10 cellular contexts compared by ENCODE assay signal in genomic region chr7:49774459-49775064, GRCh38. TPM values are rescaled to one million over a fixed set of nuclear protein-coding genes. Genes with fewer than 3 reads are reported as not detected.
A peak's percentile ranks its signal among the peaks of the same experiment; 100 is the strongest.
DNase-seq lines count a peak whose midpoint lies in the region; ATAC-seq and TF ChIP-seq lines count a peak whose summit lies in the region.
"Had no signal": no experiment of that assay in that cellular context is flagged by ENCODE, and none has a peak within 500 bp of the region (broad histone marks: within the 10 kb centered on the region; RNA-seq: fewer than 3 reads in every experiment).

No MANE protein-coding gene starts in this region.

- H3K4me3 ChIP-seq in MG63 (peak overlapping the region; percentile 24; the same call in 1 of the 2 replicates), dorsolateral prefrontal cortex (peak overlapping the region; percentile 38 to 75 (median 59)), lower lobe of right lung (peak overlapping the region; percentile 50), stomach smooth muscle (ENCODE audit: low read length in 2 of 2) (peak overlapping the region; percentile 45 to 72)

- H3K36me3 ChIP-seq in MG63: no peaks in the 10 kb centered on the region
- H3K36me3 ChIP-seq in lower lobe of right lung: no peaks in the 10 kb centered on the region
- no peaks in the 10 kb centered on the region for H3K36me3 ChIP-seq in stomach smooth muscle (ENCODE audit: control insufficient read depth in 2 of 2, insufficient read depth in 2 of 2, low read length in 2 of 2)

- peak overlapping the region in 1 of 2 donors; percentile 21 for H3K9ac ChIP-seq in stomach smooth muscle (ENCODE audit: low read length in 2 of 2)

- intact Hi-C loops in dorsolateral prefrontal cortex (cut with DNase I) (no loop called here), lower lobe of right lung (cut with DNase I) (no loop called here)

- peak overlapping the region in 42 of 59 donors; percentile 4 to 84 (median 62) for H3K27ac ChIP-seq in dorsolateral prefrontal cortex
- no peak overlapping the region for H3K27ac ChIP-seq in lower lobe of right lung
- H3K27ac ChIP-seq in stomach smooth muscle (ENCODE audit: low read length): no peak overlapping the region
- H3K27ac ChIP-seq: body of pancreas had no signal

- H3K9me3 ChIP-seq in MG63 (no peaks in the 10 kb centered on the region), lower lobe of right lung (no peaks in the 10 kb centered on the region), stomach smooth muscle (ENCODE audit: control insufficient read depth in 2 of 2, low read length in 2 of 2) (no peaks in the 10 kb centered on the region)
- H3K9me3 ChIP-seq: body of pancreas had no signal

- H3K4me1 ChIP-seq in lower lobe of right lung (peaks cover 18% of the 10 kb centered on the region), stomach smooth muscle (ENCODE audit: control insufficient read depth, insufficient read depth, low read length) (peaks cover 22% of the 10 kb centered on the region)

- no peak for TF ChIP-seq CTCF in dorsolateral prefrontal cortex (IDR thresholded peaks at IDR 0.05 in 54 of 56, conservative IDR thresholded peaks at IDR 0.05 in 2 of 56; ENCODE audit: low read depth in 1 of 56, partially characterized antibody in 56 of 56)
- TF ChIP-seq CTCF in lower lobe of right lung (IDR thresholded peaks at IDR 0.05): no peak

- peaks cover 34% of the 10 kb centered on the region for H3K27me3 ChIP-seq in MG63
- H3K27me3 ChIP-seq in dorsolateral prefrontal cortex: peaks cover 0 to 70% (median 26%) of the 10 kb centered on the region in 45 donors
- H3K27me3 ChIP-seq in lower lobe of right lung (ENCODE audit: low read depth): peaks cover 61% of the 10 kb centered on the region
- peaks cover 15 to 16% of the 10 kb centered on the region in 2 donors for H3K27me3 ChIP-seq in stomach smooth muscle (ENCODE audit: control insufficient read depth in 1 of 2, insufficient read depth in 2 of 2, low read length in 2 of 2)

- DNase-seq in MG63 (no peak), dorsolateral prefrontal cortex (peak in 1 of 10 donors; percentile 42), lower lobe of right lung (no peak), SW 1271 (lab: John Stamatoyannopoulos, UW) (no peak), AG20443 (ENCODE audit: low spot score) (no peak), A172 (ENCODE audit: low spot score) (no peak), HuH-7 (ENCODE audit: low spot score) (no peak)
- DNase-seq: GF-D8 had no signal

- ATAC-seq in lower lobe of right lung: peak; percentile 26 to 32

RNA-seq across cellular contexts. Expression of gene VWC2, which starts 1.1 kb away (rescaled TPM):
- not detected in 2 replicates for total RNA-seq in MG63 (2014; rRNA removed; shearing (Covaris generic); ENCODE audit: low replicate concordance)
- total RNA-seq in dorsolateral prefrontal cortex: 1 to 10 TPM; 1.4 to 9.4 (median 4.8) TPM
- total RNA-seq in lower lobe of right lung: 0.18 TPM
- total RNA-seq in A172 (2014; rRNA removed; shearing (Covaris generic)): not detected in 2 replicates
- total RNA-seq: body of pancreas had no signal

Comparison
In these comparisons a context has a peak if more than half of its experiments do, and no peak if none do; other contexts are left out.
1. H3K27ac ChIP-seq: peak in dorsolateral prefrontal cortex (42 of 59); none in lower lobe of right lung (single experiment) and stomach smooth muscle (single experiment).
2. Peak in every context shown above with its lines, with median percentiles within 50 percentile points of each other: H3K4me3 ChIP-seq.